8 cellular contexts compared by ENCODE assay signal in genomic region chr10:113854757-113855626, GRCh38. TPM values are rescaled to one million over a fixed set of nuclear protein-coding genes. Genes with fewer than 3 reads are reported as not detected.
DNase-seq lines count a peak whose midpoint lies in the region; ATAC-seq, FAIRE-seq and TF ChIP-seq lines count a peak whose summit lies in the region.

No MANE protein-coding gene starts in this region.

- peaks cover 30% of the 10 kb centered on the region for H3K4me1 ChIP-seq in CD8-positive, alpha-beta T cell (ENCODE audit: insufficient read depth, low read length)
- peaks cover 21 to 54% (median 53%) of the 10 kb centered on the region in 3 donors for H3K4me1 ChIP-seq in pancreas

- FAIRE-seq in pancreas (lab: Jason Lieb, UNC) = no peak

- CTCF ChIA-PET in CD8-positive, alpha-beta T cell (lab: Charles Lee) = no interaction called here

- peak; percentile 79 for TF ChIP-seq POLR2A in GM19193 (IDR thresholded peaks at IDR 0.05; ENCODE audit: extremely low read depth, insufficient read depth, insufficient read length)

- peak; percentile 48 for ATAC-seq in CD8-positive, alpha-beta T cell
- peak; percentile 30 for ATAC-seq in HG03342 (IDR thresholded peaks at IDR 0.05; ENCODE audit: unreplicated experiment)
- ATAC-seq in pancreas = peak; percentile 66 to 77 (median 71)

- 1 to 3% (median 2%) methylated on average over 66 of the region's 66 CpGs for WGBS in adipose tissue, 3 donors
- 1% methylated on average over 51 to 66 of the region's 66 CpGs for WGBS in pancreas, 2 donors

- peak overlapping the region; percentile 95 for H3K4me3 Mint-ChIP-seq in CD8-positive, alpha-beta T cell

- no peaks in the 10 kb centered on the region for H3K9me3 Mint-ChIP-seq in CD8-positive, alpha-beta T cell

- H3K9me3 ChIP-seq in CD8-positive, alpha-beta T cell (ENCODE audit: low read length) = no peaks in the 10 kb centered on the region
- H3K9me3 ChIP-seq in pancreas = no peaks in the 10 kb centered on the region

- peak overlapping the region; percentile 76 for H3K4me3 ChIP-seq in CD8-positive, alpha-beta T cell (ENCODE audit: low read depth, low read length)
- peak overlapping the region; percentile 79 to 97 (median 90) for H3K4me3 ChIP-seq in pancreas

- DNase-seq in CD8-positive, alpha-beta T cell = peak in 6 of 7 experiments; percentile 20 to 76 (median 38)
- peak; percentile 62 for DNase-seq in SK-N-DZ (ENCODE audit: low spot score)
- peak; percentile 79 for DNase-seq in cardiac septum (ENCODE audit: low spot score)
- peak; percentile 32 to 78 (median 56) for DNase-seq in pancreas
- no peak for DNase-seq in GM19240 (ENCODE audit: insufficient read length, low spot score)

- H3K27me3 Mint-ChIP-seq in CD8-positive, alpha-beta T cell (ENCODE audit: low read depth) = no peaks in the 10 kb centered on the region

- H3K27ac Mint-ChIP-seq in CD8-positive, alpha-beta T cell = peak overlapping the region; percentile 93

- no peaks in the 10 kb centered on the region for H3K27me3 ChIP-seq in CD8-positive, alpha-beta T cell (ENCODE audit: insufficient read depth, low read length)
- H3K27me3 ChIP-seq in pancreas = no peaks in the 10 kb centered on the region

- peaks cover 5% of the 10 kb centered on the region for H3K36me3 ChIP-seq in CD8-positive, alpha-beta T cell (ENCODE audit: insufficient read depth, low read length)
- H3K36me3 ChIP-seq in pancreas = peaks cover 0 to 10% (median 0%) of the 10 kb centered on the region in 3 donors

- peaks cover 57% of the 10 kb centered on the region for H3K4me1 Mint-ChIP-seq in CD8-positive, alpha-beta T cell (ENCODE audit: low read depth)

- peaks cover 33% of the 10 kb centered on the region for H3K36me3 Mint-ChIP-seq in CD8-positive, alpha-beta T cell

- TF ChIP-seq CTCF in CD8-positive, alpha-beta T cell (IDR thresholded peaks at IDR 0.05) = no peak
- no peak for TF ChIP-seq CTCF in pancreas (IDR thresholded peaks at IDR 0.05)

- intact Hi-C loops in CD8-positive, alpha-beta T cell (cut with DNase I, micrococcal nuclease) = loop anchor here (1.0 to 10.0 kb wide), 11 partner anchors 107 to 1670 kb away; partner anchors contain the start of genes CCDC186 (in 2 of the 2), TRUB1 (in 2 of the 2), CASP7 (in 1 of the 2) and FHIP2A (in 1 of the 2)
- intact Hi-C loops in cardiac septum (cut with DNase I) = loop anchor here (2.0 to 5.0 kb wide), 2 partner anchors 190 to 207 kb away; no protein-coding TSS in a partner anchor
- intact Hi-C loops in pancreas (cut with DNase I) = no loop called here

- POLR2A ChIA-PET in CD8-positive, alpha-beta T cell (lab: Charles Lee) = no interaction called here

- peak overlapping the region; percentile 73 for H3K27ac ChIP-seq in CD8-positive, alpha-beta T cell (ENCODE audit: low read depth, low read length)
- H3K27ac ChIP-seq in adipose tissue (ENCODE audit: low read depth, low read length) (peak overlapping the region; percentile 15), pancreas (peak overlapping the region; percentile 91 to 96 (median 94))

RNA-seq across cellular contexts. Expression of gene NHLRC2, which starts 0.5 kb away (rescaled TPM):
- 1 to 10 TPM; 6.3 to 7.0 TPM for total RNA-seq in CD8-positive, alpha-beta T cell
- 13.1 and 14.7 TPM in 2 replicates for polyA plus RNA-seq in SK-N-DZ (2014; cell fraction: cytosol; rRNA removed)
- 8.4 and 12.0 TPM in 2 replicates for polyA plus RNA-seq in SK-N-DZ (2014; cell fraction: nucleus; rRNA removed)
- polyA plus RNA-seq in adipose tissue (1 to 10 TPM; 2.7 to 4.9 (median 4.3) TPM), pancreas (1 to 10 TPM; 4.3 to 6.4 TPM)
- total RNA-seq in cardiac septum (58.4 TPM), pancreas (10 to 100 TPM; 15.8 to 24.0 (median 19.5) TPM)

RNA-seq across cellular contexts. Expression of gene DCLRE1A, which starts 1.1 kb away (rescaled TPM):
- total RNA-seq in CD8-positive, alpha-beta T cell = under 1 TPM; 0.49 to 0.89 TPM
- 24.7 and 28.8 TPM in 2 replicates for polyA plus RNA-seq in SK-N-DZ (2014; cell fraction: cytosol; rRNA removed)
- 18.6 and 18.9 TPM in 2 replicates for polyA plus RNA-seq in SK-N-DZ (2014; cell fraction: nucleus; rRNA removed)
- polyA plus RNA-seq in adipose tissue (1 to 10 TPM; 1.6 to 2.5 (median 2.2) TPM), pancreas (1 to 10 TPM; 2.4 to 4.0 TPM)
- total RNA-seq in cardiac septum (5.4 TPM), pancreas (1 to 10 TPM; 3.3 to 5.7 (median 4.7) TPM)

Comparison
In these comparisons a context has a peak if more than half of its experiments do, and no peak if none do; other contexts are left out.
1. H3K27ac ChIP-seq: peak in every context shown above with its lines; median percentile 94 in pancreas; 73 in CD8-positive, alpha-beta T cell; 15 in adipose tissue.
2. intact Hi-C loops: an anchor here in CD8-positive, alpha-beta T cell (1.0 to 10.0 kb wide) and cardiac septum (2.0 to 5.0 kb wide); none called in pancreas.